ENCODE assay signal across 23 cellular contexts in genomic region chr4:123952530-123953274, GRCh38.
DNase-seq lines count a peak whose midpoint lies in the region; ATAC-seq, FAIRE-seq and TF ChIP-seq lines count a peak whose summit lies in the region.
"Had no signal": no experiment of that assay in that cellular context is flagged by ENCODE, and none has a peak within 500 bp of the region (broad histone marks: within the 10 kb centered on the region; RNA-seq: fewer than 3 reads in every experiment).

No MANE protein-coding gene starts in this region.

- no peaks in the 10 kb centered on the region for H3K79me2 ChIP-seq in mesendoderm (ENCODE audit: control insufficient read depth, insufficient read depth, low read length)

- H3K4me3 ChIP-seq in mesendoderm (ENCODE audit: low read length): no peak overlapping the region
- H3K4me3 ChIP-seq: body of pancreas, prostate gland, upper lobe of left lung had no signal

- peak overlapping the region; percentile 76 for H3K18ac ChIP-seq in mesendoderm (ENCODE audit: low read length)

- H3K79me1 ChIP-seq in mesendoderm (ENCODE audit: low read length): no peaks in the 10 kb centered on the region

- ATAC-seq in HG03175 (IDR thresholded peaks at IDR 0.05; ENCODE audit: unreplicated experiment) (no peak), GM18861 (IDR thresholded peaks at IDR 0.05; ENCODE audit: unreplicated experiment) (no peak), GM18858 (IDR thresholded peaks at IDR 0.05; ENCODE audit: unreplicated experiment) (no peak)
- ATAC-seq: activated CD4-positive, alpha-beta T cell treated with anti-CD3 and anti-CD28 coated beads for 36 hours; body of pancreas; naive thymus-derived CD8-positive, alpha-beta T cell; stimulated activated naive CD8-positive, alpha-beta T cell treated with anti-CD3 and anti-CD28 coated beads, Interleukin-15, Interleukin-2, amounts not matched to agents 100 U/mL and 50 U/mL, for 24 hours had no signal

- H2BK5ac ChIP-seq in mesendoderm (ENCODE audit: low read length): no peak overlapping the region

- no peak overlapping the region for H2BK15ac ChIP-seq in mesendoderm (replicated peaks; ENCODE audit: low read depth)

- DNase-seq in HCEC 1CT (peak; percentile 9), OCI-M1 (lab: John Stamatoyannopoulos, UW) (peak; percentile 42), epithelial cell of prostate (ENCODE audit: low read depth, low spot score) (peak; percentile 34), mesendoderm (peak; percentile 97), GM12891 (ENCODE audit: insufficient read length, low spot score) (no peak)
- DNase-seq: activated CD4-positive, alpha-beta T cell treated with anti-CD3 and anti-CD28 coated beads for 36 hours; activated naive CD4-positive, alpha-beta T cell treated with Interleukin-2 at 50 U/mL for 16 hours; BE2C; body of pancreas; Calu3; KG1; naive thymus-derived CD8-positive, alpha-beta T cell; NCI-H1105 treated with DMSO at 0.1 percent for 48 hours; NCI-H2171 treated with DMSO at 0.1 percent for 48 hours; NK-92 treated with Interleukin-12 subunit alpha and Interleukin-12 subunit beta, amount 100 ng/mL, for 24 hours; Right ventricle myocardium superior; stimulated activated CD4-positive, alpha-beta T cell treated with anti-CD3 and anti-CD28 coated beads, Interleukin-12 subunit alpha, Interleukin-12 subunit beta, amount 100 ng/mL, for 4 hours; stimulated activated naive CD8-positive, alpha-beta T cell treated with anti-CD3 and anti-CD28 coated beads, Interleukin-15, Interleukin-2, amounts not matched to agents 100 U/mL and 50 U/mL, for 24 hours; upper lobe of left lung had no signal

- no CpG with 5 or more reads among the region's 3 CpGs for WGBS in mesendoderm (ENCODE audit: extremely low coverage, insufficient coverage, low lambda C conversion rate)

- H2AK5ac ChIP-seq in mesendoderm (ENCODE audit: low read length): no peak overlapping the region

- FAIRE-seq in GM12891 (lab: Jason Lieb, UNC): no peak

- H4K8ac ChIP-seq in mesendoderm (ENCODE audit: low read depth, low read length): no peak overlapping the region

- no peak overlapping the region for H2BK120ac ChIP-seq in mesendoderm (ENCODE audit: low read depth, low read length)

- no peaks in the 10 kb centered on the region for H3K27me3 ChIP-seq in mesendoderm (ENCODE audit: insufficient read depth, low read length, poor library complexity)
- H3K27me3 ChIP-seq: BE2C, body of pancreas, upper lobe of left lung had no signal

- H3K23ac ChIP-seq in mesendoderm (ENCODE audit: low read length): no peak overlapping the region

- H3K4me1 ChIP-seq in mesendoderm (ENCODE audit: control insufficient read depth, low read depth, low read length): no peaks in the 10 kb centered on the region
- H3K4me1 ChIP-seq: BE2C, body of pancreas, prostate gland, upper lobe of left lung had no signal

- H3K4me2 ChIP-seq in mesendoderm (ENCODE audit: low read length): no peak overlapping the region

- H3K36me3 ChIP-seq in mesendoderm (ENCODE audit: control insufficient read depth, insufficient read depth, low read length): no peaks in the 10 kb centered on the region
- H3K36me3 ChIP-seq: BE2C, prostate gland, upper lobe of left lung had no signal

- H3K56ac ChIP-seq in mesendoderm (ENCODE audit: low read length): no peak overlapping the region

- no peak overlapping the region for H3K9ac ChIP-seq in mesendoderm (ENCODE audit: low read length)

- TF ChIP-seq POLR2A in GM12891 (IDR thresholded peaks at IDR 0.05; ENCODE audit: low read depth, low read length): no peak

- H4K5ac ChIP-seq in mesendoderm (ENCODE audit: low read length): no peak overlapping the region

- H3K27ac ChIP-seq in epithelial cell of prostate (no peak overlapping the region), mesendoderm (ENCODE audit: low read depth, low read length) (no peak overlapping the region)
- H3K27ac ChIP-seq: body of pancreas, prostate gland, upper lobe of left lung had no signal

- H3K4ac ChIP-seq in mesendoderm (ENCODE audit: low read depth, low read length): no peak overlapping the region

TF ChIP-seq in GM12891, 5 proteins besides CTCF, POLR2A, EP300 and RAD21:
- TF ChIP-seq TAF1 (IDR thresholded peaks at IDR 0.05; ENCODE audit: low read depth, low read length) (no peak), PAX5 (IDR thresholded peaks at IDR 0.05; ENCODE audit: insufficient read depth, low read length, severe bottlenecking) (no peak), SPI1 (IDR thresholded peaks at IDR 0.05; ENCODE audit: low read depth, low read length) (no peak), POU2F2 (IDR thresholded peaks at IDR 0.05; ENCODE audit: low read depth, low read length) (no peak), POLR2AphosphoS5 (IDR thresholded peaks at IDR 0.05; ENCODE audit: low read depth, low read length) (no peak)
